Comparison of ENCODE assay signal across 8 cellular contexts in genomic region chr10:114822771-114823463, GRCh38. TPM values are rescaled to one million over a fixed set of nuclear protein-coding genes. Genes with fewer than 3 reads are reported as not detected.
DNase-seq lines count a peak whose midpoint lies in the region; ATAC-seq lines count a peak whose summit lies in the region.

No MANE protein-coding gene starts in this region.

- peak overlapping the region; percentile 89 for H3K4me3 Mint-ChIP-seq in activated naive CD4-positive, alpha-beta T cell treated with anti-CD3 and anti-CD28 coated beads for 36 hours

- H3K9me3 Mint-ChIP-seq in activated naive CD4-positive, alpha-beta T cell treated with anti-CD3 and anti-CD28 coated beads for 36 hours: no peaks in the 10 kb centered on the region

- H3K27me3 Mint-ChIP-seq in activated naive CD4-positive, alpha-beta T cell treated with anti-CD3 and anti-CD28 coated beads for 36 hours (ENCODE audit: low read depth): no peaks in the 10 kb centered on the region

- CTCF ChIA-PET in activated naive CD4-positive, alpha-beta T cell treated with anti-CD3 and anti-CD28 coated beads for 36 hours (lab: Charles Lee): interaction anchor here (0.9 to 2.3 kb wide), 6 partner anchors 12 to 519 kb away, joined by 3 to 7 read pairs (median 5); no protein-coding TSS in a partner anchor

- peaks cover 5% of the 10 kb centered on the region for H3K36me3 Mint-ChIP-seq in activated naive CD4-positive, alpha-beta T cell treated with anti-CD3 and anti-CD28 coated beads for 36 hours (ENCODE audit: low read depth)

- no peak for DNase-seq in activated naive CD4-positive, alpha-beta T cell treated with anti-CD3 and anti-CD28 coated beads for 36 hours
- no peak for DNase-seq in activated naive CD4-positive, alpha-beta T cell treated with anti-CD3 and anti-CD28 coated beads, Interleukin-2, amount 50 U/mL, for 16 hours
- peak; percentile 13 for DNase-seq in NCI-H1048 (lab: John Stamatoyannopoulos, UW)
- peak; percentile 57 for DNase-seq in cerebellar cortex (ENCODE audit: low spot score)
- no peak for DNase-seq in left lobe of liver (ENCODE audit: low spot score)
- no peak for DNase-seq in MV-4-11 (lab: John Stamatoyannopoulos, UW)
- DNase-seq in amniotic stem cell (lab: John Stamatoyannopoulos, UW): no peak

- ATAC-seq in left lobe of liver: peak; percentile 47

- intact Hi-C loops in activated naive CD4-positive, alpha-beta T cell treated with anti-CD3 and anti-CD28 coated beads for 36 hours (cut with micrococcal nuclease): loop anchor here (5.0 kb wide), 2 partner anchors 269 to 971 kb away; partner anchors contain the start of genes ATRNL1, DCLRE1A and NHLRC2

- H3K4me1 Mint-ChIP-seq in activated naive CD4-positive, alpha-beta T cell treated with anti-CD3 and anti-CD28 coated beads for 36 hours (ENCODE audit: low read depth): peaks cover 33% of the 10 kb centered on the region

- peak overlapping the region; percentile 83 for H3K27ac Mint-ChIP-seq in activated naive CD4-positive, alpha-beta T cell treated with anti-CD3 and anti-CD28 coated beads for 36 hours

- H3K27ac ChIP-seq in temporal lobe (ENCODE audit: low read depth, low read length): peak overlapping the region; percentile 46

RNA-seq across cellular contexts. Expression of gene FHIP2A, which starts 1.3 kb away (rescaled TPM):
- total RNA-seq in activated naive CD4-positive, alpha-beta T cell treated with anti-CD3 and anti-CD28 coated beads for 36 hours: 10 to 100 TPM in 1 of 2 experiments, 1 to 10 TPM in 1; 8.7 to 11.4 TPM
- total RNA-seq in left lobe of liver (23.4 TPM), temporal lobe (42.3 TPM)

Comparison
In these comparisons a context has a peak if more than half of its experiments do, and no peak if none do; other contexts are left out.
1. DNase-seq: peak in NCI-H1048 (single experiment) and cerebellar cortex (single experiment); none in activated naive CD4-positive, alpha-beta T cell treated with anti-CD3 and anti-CD28 coated beads for 36 hours (single experiment), activated naive CD4-positive, alpha-beta T cell treated with anti-CD3 and anti-CD28 coated beads, Interleukin-2, amount 50 U/mL, for 16 hours (single experiment), left lobe of liver (single experiment), MV-4-11 (single experiment) and amniotic stem cell (single experiment).